Comparison of ENCODE assay signal across 24 cellular contexts in the genomic region with DNA sequence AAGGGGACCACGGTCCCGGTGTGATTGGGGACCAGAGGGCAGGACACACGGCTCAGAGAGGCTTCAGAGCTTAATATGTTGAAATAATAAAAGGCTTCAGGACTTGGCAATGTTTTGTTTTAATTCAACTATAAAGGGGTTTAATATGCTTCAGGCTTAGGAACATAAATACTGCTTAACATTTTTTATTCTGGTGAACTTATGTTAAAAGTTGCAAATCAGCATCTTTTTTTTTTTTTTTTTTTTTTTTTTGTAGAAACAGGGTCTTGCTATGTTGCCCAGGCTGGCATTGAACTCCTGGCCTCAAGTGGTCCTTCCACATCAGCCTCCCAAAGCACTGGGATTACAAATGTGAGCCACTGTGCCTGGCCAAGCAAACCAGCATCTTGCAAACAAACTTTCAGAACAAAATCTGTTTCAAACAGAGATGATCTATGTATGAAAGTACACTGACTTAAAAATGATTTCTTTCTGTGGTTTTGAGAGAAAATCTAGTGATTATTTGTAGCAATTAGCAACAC. TPM values are rescaled to one million over a fixed set of nuclear protein-coding genes. Genes with fewer than 3 reads are reported as not detected.
DNase-seq lines count a peak whose midpoint lies in the region; ATAC-seq and TF ChIP-seq lines count a peak whose summit lies in the region.
"Had no signal": no experiment of that assay in that cellular context is flagged by ENCODE, and none has a peak within 500 bp of the region (broad histone marks: within the 10 kb centered on the region; RNA-seq: fewer than 3 reads in every experiment).

No MANE protein-coding gene starts in this region.

- H3K36me3 ChIP-seq in KOPT-K1 (ENCODE audit: insufficient read depth, low read length), result peaks cover 58% of the 10 kb centered on the region
- H3K36me3 ChIP-seq: colonic mucosa, transverse colon had no signal

- H3K9me3 Mint-ChIP-seq in activated CD4-positive, alpha-beta T cell treated with anti-CD3 and anti-CD28 coated beads, Interleukin-2, amount 10 ng/mL, durations not matched to agents 7 days and 5 days, result peaks cover 4% of the 10 kb centered on the region
- no peaks in the 10 kb centered on the region for H3K9me3 Mint-ChIP-seq in activated naive CD8-positive, alpha-beta T cell (ENCODE audit: low read depth)
- peaks cover 8% of the 10 kb centered on the region for H3K9me3 Mint-ChIP-seq in natural killer cell treated with Interleukin-12 subunit alpha and Interleukin-12 subunit beta and Interleukin-15 and Interleukin-18, amount 100 ng/mL, for 72 hours
- no peaks in the 10 kb centered on the region for H3K9me3 Mint-ChIP-seq in nephron progenitor cell
- H3K9me3 Mint-ChIP-seq: brain, neural crest cell had no signal

- H3K36me3 Mint-ChIP-seq in activated CD4-positive, alpha-beta T cell treated with anti-CD3 and anti-CD28 coated beads, Interleukin-2, amount 10 ng/mL, durations not matched to agents 7 days and 5 days (ENCODE audit: low read depth), result peaks cover 78% of the 10 kb centered on the region
- peaks cover 35% of the 10 kb centered on the region for H3K36me3 Mint-ChIP-seq in activated naive CD8-positive, alpha-beta T cell
- peaks cover 14% of the 10 kb centered on the region for H3K36me3 Mint-ChIP-seq in natural killer cell treated with Interleukin-12 subunit alpha and Interleukin-12 subunit beta and Interleukin-15 and Interleukin-18, amount 100 ng/mL, for 72 hours
- peaks cover 5% of the 10 kb centered on the region for H3K36me3 Mint-ChIP-seq in nephron progenitor cell (ENCODE audit: low read depth)
- H3K36me3 Mint-ChIP-seq: brain had no signal

- peak overlapping the region; percentile 71 for H3K27ac Mint-ChIP-seq in activated CD4-positive, alpha-beta T cell treated with anti-CD3 and anti-CD28 coated beads, Interleukin-2, amount 10 ng/mL, durations not matched to agents 7 days and 5 days
- peak overlapping the region; percentile 96 for H3K27ac Mint-ChIP-seq in activated naive CD8-positive, alpha-beta T cell
- peak overlapping the region; percentile 72 to 84 for H3K27ac Mint-ChIP-seq in natural killer cell treated with Interleukin-12 subunit alpha and Interleukin-12 subunit beta and Interleukin-15 and Interleukin-18, amount 100 ng/mL, for 72 hours
- H3K27ac Mint-ChIP-seq in nephron progenitor cell, result no peak overlapping the region
- H3K27ac Mint-ChIP-seq: brain had no signal

- no peak overlapping the region for H3K4me3 Mint-ChIP-seq in activated CD4-positive, alpha-beta T cell treated with anti-CD3 and anti-CD28 coated beads, Interleukin-2, amount 10 ng/mL, durations not matched to agents 7 days and 5 days
- peak overlapping the region; percentile 63 for H3K4me3 Mint-ChIP-seq in activated naive CD8-positive, alpha-beta T cell
- peak overlapping the region; percentile 53 for H3K4me3 Mint-ChIP-seq in natural killer cell treated with Interleukin-12 subunit alpha and Interleukin-12 subunit beta and Interleukin-15 and Interleukin-18, amount 100 ng/mL, for 72 hours
- no peak overlapping the region for H3K4me3 Mint-ChIP-seq in nephron progenitor cell
- H3K4me3 Mint-ChIP-seq: brain, neural crest cell had no signal

- no peaks in the 10 kb centered on the region for H3K9me3 ChIP-seq in KOPT-K1 (ENCODE audit: insufficient read depth, low read length, poor library complexity, severe bottlenecking)
- H3K9me3 ChIP-seq: A549, colonic mucosa, transverse colon had no signal

- ATAC-seq in natural killer cell treated with Interleukin-12 subunit alpha and Interleukin-12 subunit beta and Interleukin-15 and Interleukin-18, amount 100 ng/mL, for 72 hours, result no peak
- no peak for ATAC-seq in HG02623 (IDR thresholded peaks at IDR 0.05; ENCODE audit: unreplicated experiment)
- ATAC-seq: A549, foreskin keratinocyte had no signal

- CTCF ChIA-PET in activated CD4-positive, alpha-beta T cell treated with anti-CD3 and anti-CD28 coated beads, Interleukin-2, amount 10 ng/mL, durations not matched to agents 7 days and 5 days (lab: Charles Lee), result interaction anchor here (0.6 to 1.4 kb wide), 2 partner anchors 23 to 91 kb away, joined by 3 read pairs; no protein-coding TSS in a partner anchor

- H3K27me3 Mint-ChIP-seq in activated CD4-positive, alpha-beta T cell treated with anti-CD3 and anti-CD28 coated beads, Interleukin-2, amount 10 ng/mL, durations not matched to agents 7 days and 5 days, result no peaks in the 10 kb centered on the region
- H3K27me3 Mint-ChIP-seq in activated naive CD8-positive, alpha-beta T cell, result no peaks in the 10 kb centered on the region
- no peaks in the 10 kb centered on the region for H3K27me3 Mint-ChIP-seq in natural killer cell treated with Interleukin-12 subunit alpha and Interleukin-12 subunit beta and Interleukin-15 and Interleukin-18, amount 100 ng/mL, for 72 hours
- H3K27me3 Mint-ChIP-seq in nephron progenitor cell (ENCODE audit: low read depth, poor library complexity), result no peaks in the 10 kb centered on the region
- H3K27me3 Mint-ChIP-seq: brain had no signal

- DNase-seq in activated CD4-positive, alpha-beta T cell treated with anti-CD3 and anti-CD28 coated beads, Interleukin-2, amount 10 ng/mL, durations not matched to agents 7 days and 5 days, result no peak
- DNase-seq in activated CD4-positive, alpha-beta T cell treated with anti-CD3 and anti-CD28 coated beads, Interleukin-2, amount 50 U/mL, for 1 hour, result no peak
- DNase-seq in natural killer cell treated with Interleukin-12 subunit alpha and Interleukin-12 subunit beta and Interleukin-15 and Interleukin-18, amount 100 ng/mL, for 72 hours (ENCODE audit: low spot score), result no peak
- DNase-seq in nephron progenitor cell, result no peak
- no peak for DNase-seq in SHP77 (lab: John Stamatoyannopoulos, UW)
- DNase-seq: activated CD4-positive, alpha-beta T cell treated with anti-CD3 and anti-CD28 coated beads, Interleukin-2, amount 50 U/mL, for 4 hours; activated gamma-delta T cell; colonic mucosa; DND-41; foreskin keratinocyte; mesendoderm; NCI-H1417 treated with DMSO at 0.1 percent for 48 hours; NCI-H774; transverse colon had no signal

- peak overlapping the region; percentile 89 for H3K27ac ChIP-seq in KOPT-K1 (ENCODE audit: low read depth, low read length, poor library complexity, severe bottlenecking)
- H3K27ac ChIP-seq: A549, C4-2B, colonic mucosa, foreskin keratinocyte, transverse colon had no signal

- H3K4me1 Mint-ChIP-seq in activated CD4-positive, alpha-beta T cell treated with anti-CD3 and anti-CD28 coated beads, Interleukin-2, amount 10 ng/mL, durations not matched to agents 7 days and 5 days, result peaks cover 90% of the 10 kb centered on the region
- peaks cover 90% of the 10 kb centered on the region for H3K4me1 Mint-ChIP-seq in activated naive CD8-positive, alpha-beta T cell (ENCODE audit: low read depth)
- H3K4me1 Mint-ChIP-seq in natural killer cell treated with Interleukin-12 subunit alpha and Interleukin-12 subunit beta and Interleukin-15 and Interleukin-18, amount 100 ng/mL, for 72 hours (ENCODE audit: low read depth in 2 of 2), result peaks cover 58 to 72% of the 10 kb centered on the region in 2 donors
- peaks cover 24% of the 10 kb centered on the region for H3K4me1 Mint-ChIP-seq in nephron progenitor cell
- H3K4me1 Mint-ChIP-seq: brain, neural crest cell had no signal

- POLR2A ChIA-PET in activated CD4-positive, alpha-beta T cell treated with anti-CD3 and anti-CD28 coated beads, Interleukin-2, amount 10 ng/mL, durations not matched to agents 7 days and 5 days (lab: Charles Lee), result no interaction called here

- no peak for TF ChIP-seq CTCF in nephron progenitor cell (IDR thresholded peaks at IDR 0.05)

RNA-seq across cellular contexts. Expression of a gene that starts 37.7 kb away (rescaled TPM):
- total RNA-seq in activated CD4-positive, alpha-beta T cell treated with anti-CD3 and anti-CD28 coated beads, Interleukin-2, amount 10 ng/mL, durations not matched to agents 7 days and 5 days, result 100 to 1,000 TPM; 134 to 137 TPM
- total RNA-seq in natural killer cell treated with Interleukin-12 subunit alpha and Interleukin-12 subunit beta and Interleukin-15 and Interleukin-18, amount 100 ng/mL, for 72 hours, result 100 to 1,000 TPM; 140 to 169 TPM
- total RNA-seq: endothelial cell of umbilical vein, foreskin keratinocyte, pulmonary artery endothelial cell, SK-MEL-5 had no signal

Comparison
In these comparisons a context has a peak if more than half of its experiments do, and no peak if none do; other contexts are left out.
1. H3K4me3 Mint-ChIP-seq: peak in activated naive CD8-positive, alpha-beta T cell (single experiment) and natural killer cell treated with Interleukin-12 subunit alpha and Interleukin-12 subunit beta and Interleukin-15 and Interleukin-18, amount 100 ng/mL, for 72 hours (single experiment); none in activated CD4-positive, alpha-beta T cell treated with anti-CD3 and anti-CD28 coated beads, Interleukin-2, amount 10 ng/mL, durations not matched to agents 7 days and 5 days (single experiment) and nephron progenitor cell (single experiment).